1 cellular context compared by ENCODE assay signal in the genomic region with DNA sequence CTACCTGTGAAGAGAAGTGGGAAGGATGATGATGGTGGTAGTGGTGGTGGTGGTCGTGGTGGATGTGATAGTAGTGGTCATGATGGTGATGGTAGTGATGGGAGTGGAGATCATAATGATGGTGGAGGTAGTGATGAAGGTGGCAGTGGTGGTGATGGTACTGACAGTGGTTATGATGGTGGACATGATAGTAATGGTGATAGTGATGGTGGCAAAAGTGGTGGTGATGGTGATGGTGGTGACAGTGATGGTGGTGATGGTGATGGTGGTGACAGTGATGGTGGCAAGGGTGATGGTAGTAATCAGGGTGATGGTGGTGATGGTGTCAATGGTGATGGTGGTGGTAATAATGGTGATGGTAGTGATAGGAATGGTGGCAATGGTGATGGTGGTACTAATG.
A peak's percentile ranks its signal among the peaks of the same experiment; 100 is the strongest.
TF ChIP-seq lines count a peak whose summit lies in the region.

No MANE protein-coding gene starts in this region.

TF ChIP-seq in GM12878, 131 proteins besides CTCF, POLR2A, EP300 and RAD21:
- TF ChIP-seq MXI1 (IDR thresholded peaks at IDR 0.05; ENCODE audit: low read depth, low read length) (no peak), SREBF1 (IDR thresholded peaks at IDR 0.05; ENCODE audit: low read length) (no peak), RUNX3 (IDR thresholded peaks at IDR 0.05; ENCODE audit: low read length) (no peak), BCLAF1 (IDR thresholded peaks at IDR 0.05) (no peak), HDGF (IDR thresholded peaks at IDR 0.05) (peak; percentile 88; the same call in 1 of the 2 replicates)
- TF ChIP-seq, protein P1, sequence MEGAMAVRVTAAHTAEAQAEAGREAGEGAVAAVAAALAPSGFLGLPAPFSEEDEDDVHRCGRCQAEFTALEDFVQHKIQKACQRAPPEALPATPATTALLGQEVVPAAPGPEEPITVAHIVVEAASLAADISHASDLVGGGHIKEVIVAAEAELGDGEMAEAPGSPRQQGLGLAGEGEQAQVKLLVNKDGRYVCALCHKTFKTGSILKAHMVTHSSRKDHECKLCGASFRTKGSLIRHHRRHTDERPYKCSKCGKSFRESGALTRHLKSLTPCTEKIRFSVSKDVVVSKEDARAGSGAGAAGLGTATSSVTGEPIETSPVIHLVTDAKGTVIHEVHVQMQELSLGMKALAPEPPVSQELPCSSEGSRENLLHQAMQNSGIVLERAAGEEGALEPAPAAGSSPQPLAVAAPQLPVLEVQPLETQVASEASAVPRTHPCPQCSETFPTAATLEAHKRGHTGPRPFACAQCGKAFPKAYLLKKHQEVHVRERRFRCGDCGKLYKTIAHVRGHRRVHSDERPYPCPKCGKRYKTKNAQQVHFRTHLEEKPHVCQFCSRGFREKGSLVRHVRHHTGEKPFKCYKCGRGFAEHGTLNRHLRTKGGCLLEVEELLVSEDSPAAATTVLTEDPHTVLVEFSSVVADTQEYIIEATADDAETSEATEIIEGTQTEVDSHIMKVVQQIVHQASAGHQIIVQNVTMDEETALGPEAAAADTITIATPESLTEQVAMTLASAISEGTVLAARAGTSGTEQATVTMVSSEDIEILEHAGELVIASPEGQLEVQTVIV (IDR thresholded peaks at IDR 0.05; ENCODE audit: borderline replicate concordance, partially characterized antibody) = peak; percentile 10
